Comparison of ENCODE assay signal across 8 cellular contexts in genomic region chr6:25054469-25054868, GRCh38.
DNase-seq lines count a peak whose midpoint lies in the region; ATAC-seq and TF ChIP-seq lines count a peak whose summit lies in the region.
"Had no signal": no experiment of that assay in that cellular context is flagged by ENCODE, and none has a peak within 500 bp of the region (broad histone marks: within the 10 kb centered on the region; RNA-seq: fewer than 3 reads in every experiment).

No MANE protein-coding gene starts in this region.

- no peak for TF ChIP-seq CTCF in GM10248 (IDR thresholded peaks at IDR 0.05; ENCODE audit: control extremely low read depth, extremely low read depth, low read depth, missing control alignments)
- no peak for TF ChIP-seq CTCF in PC-3 (conservative IDR thresholded peaks at IDR 0.05; ENCODE audit: low read depth, low read length)

- 0 out of 2 replicates have a peak overlapping the region, but pooled peaks have one; percentile 21 for H3K4me2 ChIP-seq in PC-3 (ENCODE audit: low read length)

- no peaks in the 10 kb centered on the region for H3K9me3 ChIP-seq in PC-3 (ENCODE audit: low read length)

- peak overlapping the region; percentile 21; the same call in 1 of the 2 replicates for H2AFZ ChIP-seq in PC-3 (ENCODE audit: low read length)

- POLR2A ChIA-PET in GM10248 (lab: Yijun Ruan, JAX) (interaction anchor here (0.6 to 0.9 kb wide), 2 partner anchors 16 to 83 kb away, joined by 3 read pairs; no protein-coding TSS in a partner anchor), PC-3 (lab: Charles Lee; ENCODE audit: unreplicated experiment) (no interaction called here)

- no peaks in the 10 kb centered on the region for H3K36me3 ChIP-seq in PC-3 (ENCODE audit: low read depth, low read length)

- H3K9ac ChIP-seq in PC-3 (ENCODE audit: low read length), result no peak overlapping the region

- H4K20me1 ChIP-seq in PC-3 (ENCODE audit: low read length), result no peaks in the 10 kb centered on the region

- intact Hi-C loops in PC-3 (cut with micrococcal nuclease), result no loop called here

- H3K27me3 ChIP-seq in PC-3 (ENCODE audit: low read length), result no peaks in the 10 kb centered on the region

- peak; percentile 7 for DNase-seq in GM10248 (ENCODE audit: extremely low spot score)
- peak; percentile 65 for DNase-seq in PC-3
- DNase-seq in stimulated activated CD4-positive, alpha-beta T cell treated with anti-CD3 and anti-CD28 coated beads, Interleukin-4, amount 100 ng/mL, for 4 hours, result no peak
- DNase-seq in nucleus accumbens (lab: John Stamatoyannopoulos, UW), result no peak
- DNase-seq: activated CD4-positive, alpha-beta T cell treated with anti-CD3 and anti-CD28 coated beads for 4 hours had no signal

- no peaks in the 10 kb centered on the region for H3F3A ChIP-seq in PC-3 (ENCODE audit: low read length, unreplicated experiment)

- H3K79me2 ChIP-seq in PC-3 (ENCODE audit: low read length), result no peaks in the 10 kb centered on the region

- CTCF ChIA-PET in GM10248 (lab: Yijun Ruan, JAX) (interaction anchor here (1.0 to 4.5 kb wide), 13 partner anchors 8 to 199 kb away, joined by 3 to 38 read pairs (median 7); no protein-coding TSS in a partner anchor), PC-3 (lab: Charles Lee) (interaction anchor here (0.9 kb wide), 1 partner anchor 16 kb away, joined by 5 read pairs; no protein-coding TSS in a partner anchor)

- ATAC-seq in PC-3 (peak; percentile 62), esophagus mucosa (peak; percentile 37), GM18870 (IDR thresholded peaks at IDR 0.05; ENCODE audit: unreplicated experiment) (no peak)

- no peaks in the 10 kb centered on the region for H3K9me2 ChIP-seq in PC-3 (replicated peaks; ENCODE audit: low read length)

- H3K27ac ChIP-seq in PC-3 (ENCODE audit: low read length) (peak overlapping the region; percentile 39), skin epidermis (peak overlapping the region in 14 of 21 experiments; percentile 14 to 90 (median 66))

- no TSS peak for BruUV-seq in PC-3 (replicated peaks; lab: Mats Ljungman, UMichigan)

- H3K4me3 ChIP-seq in PC-3 (ENCODE audit: low read length), result no peak overlapping the region
- H3K4me3 ChIP-seq in skin epidermis, result no peak overlapping the region

- peaks cover 24% of the 10 kb centered on the region for H3K4me1 ChIP-seq in PC-3 (ENCODE audit: insufficient read depth, low read length)

Comparison
In these comparisons a context has a peak if more than half of its experiments do, and no peak if none do; other contexts are left out.
1. DNase-seq: peak in GM10248 (single experiment) and PC-3 (single experiment); none in stimulated activated CD4-positive, alpha-beta T cell treated with anti-CD3 and anti-CD28 coated beads, Interleukin-4, amount 100 ng/mL, for 4 hours (0 of 2) and nucleus accumbens (0 of 56).